ENCODE assay signal across 18 cellular contexts in genomic region chr6:49892280-49892679, GRCh38. TPM values are rescaled to one million over a fixed set of nuclear protein-coding genes. Genes with fewer than 3 reads are reported as not detected.
A peak's percentile ranks its signal among the peaks of the same experiment; 100 is the strongest.
DNase-seq lines count a peak whose midpoint lies in the region; ATAC-seq, FAIRE-seq and TF ChIP-seq lines count a peak whose summit lies in the region.
"Had no signal": no experiment of that assay in that cellular context is flagged by ENCODE, and none has a peak within 500 bp of the region (broad histone marks: within the 10 kb centered on the region; RNA-seq: fewer than 3 reads in every experiment).

No MANE protein-coding gene starts in this region.

- WGBS in K562 (ENCODE audit: insufficient coverage, low coverage, missing lambda C conversion rate) = 31% methylated on average over 3 of the region's 3 CpGs

- H2AFZ ChIP-seq in K562 (ENCODE audit: low read depth, low read length) = no peak overlapping the region

- H3K27ac ChIP-seq in K562 (ENCODE audit: extremely low read depth, low read depth, low read length) = no peak overlapping the region
- H3K27ac ChIP-seq in right atrium auricular region = no peak overlapping the region
- H3K27ac ChIP-seq: RWPE1, SJCRH30 had no signal

- intact Hi-C loops in K562 (cut with micrococcal nuclease) = no loop called here

- H3K36me3 ChIP-seq in K562 (ENCODE audit: control insufficient read depth, insufficient read depth, low read length) = no peaks in the 10 kb centered on the region
- H3K36me3 ChIP-seq in right atrium auricular region = no peaks in the 10 kb centered on the region
- H3K36me3 ChIP-seq: SJCRH30 had no signal

- no peak for TF ChIP-seq EP300 in K562 (IDR thresholded peaks at IDR 0.05; ENCODE audit: low read length)

- H3K9me3 ChIP-seq in K562 (replicated peaks; ENCODE audit: control insufficient read depth, insufficient read depth, low read depth, low read length) = 0 out of 2 replicates have a peak, but pooled peaks cover 2% of the 10 kb centered on the region
- H3K9me3 ChIP-seq in right atrium auricular region = peaks cover 0 to 10% of the 10 kb centered on the region in 2 donors
- H3K9me3 ChIP-seq: SJCRH30 had no signal

- DNase-seq in NCI-H345 (lab: John Stamatoyannopoulos, UW) = peak; percentile 10
- DNase-seq in NCI-H345 treated with DMSO at 0.1 percent for 48 hours (lab: John Stamatoyannopoulos, UW; ENCODE audit: unreplicated experiment) = no peak
- DNase-seq in Jurkat, Clone E6-1 (ENCODE audit: low read depth, low spot score) = no peak
- peak in 1 of 4 experiments; percentile 49 for DNase-seq in K562 (ENCODE audit: extremely low read depth in 1 of 4, low spot score in 3 of 4)
- DNase-seq in myocyte (ENCODE audit: low read depth) = peak; percentile 5
- DNase-seq in right atrium auricular region (ENCODE audit: low spot score) = no peak
- no peak for DNase-seq in activated T-cell treated with anti-CD3 and anti-CD28 coated beads for 4 hours
- DNase-seq: CD4-positive, alpha-beta T cell; H7; Kasumi-1; NCI-H1417 treated with DMSO at 0.1 percent for 48 hours; NCI-H2029; NCI-H226; NCI-H748 treated with DMSO at 0.1 percent for 48 hours had no signal

- POLR2A ChIA-PET in K562 (lab: Yijun Ruan, JAX) = interaction anchor here (0.6 to 1.2 kb wide), 3 partner anchors 9 to 58 kb away, joined by 3 to 6 read pairs (median 4); no protein-coding TSS in a partner anchor

- no peak for TF ChIP-seq RAD21 in K562 (CRISPR knock-in tag; conservative IDR thresholded peaks at IDR 0.05 in 1 of 2, IDR thresholded peaks at IDR 0.05 in 1 of 2)

- TF ChIP-seq CTCF in K562 (IDR thresholded peaks at IDR 0.05 in 2 of 3, conservative IDR thresholded peaks at IDR 0.05 in 1 of 3; ENCODE audit: insufficient read depth in 2 of 3, low read depth in 1 of 3, low read length in 3 of 3) (no peak), right atrium auricular region (IDR thresholded peaks at IDR 0.05) (no peak)

- H3K27me3 ChIP-seq in K562 (ENCODE audit: control insufficient read depth in 2 of 2, insufficient read depth in 2 of 2, low read length in 2 of 2) (no peaks in the 10 kb centered on the region), right atrium auricular region (no peaks in the 10 kb centered on the region)
- H3K27me3 ChIP-seq: SJCRH30 had no signal

- CTCF ChIA-PET in K562 (lab: Yijun Ruan, JAX; ENCODE audit: low intra/inter-chr PET ratio) = no interaction called here

- H3K4me1 ChIP-seq in K562 (replicated peaks in 1 of 2; ENCODE audit: control insufficient read depth in 2 of 2, insufficient read depth in 2 of 2, low read length in 2 of 2) (peaks cover 6 to 10% of the 10 kb centered on the region in 2 experiments; a peak in 4 of 5 replicates), right atrium auricular region (no peaks in the 10 kb centered on the region)
- H3K4me1 ChIP-seq: SJCRH30 had no signal

- no peaks in the 10 kb centered on the region for H3K79me2 ChIP-seq in K562 (ENCODE audit: control insufficient read depth, insufficient read depth, low read length)

- ATAC-seq in K562 (peak; percentile 27), GM21423 (IDR thresholded peaks at IDR 0.05; ENCODE audit: unreplicated experiment) (no peak)

- no TSS peak for BruUV-seq in K562 (replicated peaks; lab: Mats Ljungman, UMichigan)

- no peak overlapping the region for H3K4me2 ChIP-seq in K562 (ENCODE audit: insufficient read depth, low read length)

- peak overlapping the region; percentile 7; the same call in 1 of the 2 replicates for H3K4me3 ChIP-seq in Jurkat, Clone E6-1 (ENCODE audit: low read length)
- H3K4me3 ChIP-seq in K562 (no peak overlapping the region), right atrium auricular region (no peak overlapping the region)
- H3K4me3 ChIP-seq: SJCRH30 had no signal

- H3K9ac ChIP-seq in K562 (ENCODE audit: insufficient read depth in 1 of 2, low read depth in 2 of 2, low read length in 2 of 2) = peak overlapping the region in 1 of 2 experiments; percentile 16; a peak in 1 of 4 replicates

- no peak for TF ChIP-seq POLR2A in K562 (conservative IDR thresholded peaks at IDR 0.05)

- H4K20me1 ChIP-seq in K562 (replicated peaks; ENCODE audit: control insufficient read depth, insufficient read depth, low read length) = no peaks in the 10 kb centered on the region

- no peaks in the 10 kb centered on the region for H3K9me1 ChIP-seq in K562 (ENCODE audit: control insufficient read depth, insufficient read depth, low read length)

- FAIRE-seq in K562 (lab: Jason Lieb, UNC) = no peak
- FAIRE-seq: A204.1 had no signal

- in situ Hi-C loops in K562 (cut with MboI) = no loop called here

TF ChIP-seq in K562, 482 proteins besides CTCF, POLR2A, EP300 and RAD21:
- TF ChIP-seq E2F1 (CRISPR knock-in tag; IDR thresholded peaks at IDR 0.05) (no peak), NFE2 (IDR thresholded peaks at IDR 0.05; ENCODE audit: low read depth) (peak; percentile 83), NCOA6 (IDR thresholded peaks at IDR 0.05) (no peak), SIN3B (IDR thresholded peaks at IDR 0.05; ENCODE audit: low read depth) (no peak), NELFE (IDR thresholded peaks at IDR 0.05; ENCODE audit: insufficient read depth, insufficient read length) (no peak), OTX1 (CRISPR knock-in tag; IDR thresholded peaks at IDR 0.05) (no peak), MAFG (tag; conservative IDR thresholded peaks at IDR 0.05) (peak; percentile 53; the same call in 1 of the 2 replicates), ZNF316 (IDR thresholded peaks at IDR 0.05) (peak; percentile 59), POU5F1 (IDR thresholded peaks at IDR 0.05; ENCODE audit: borderline replicate concordance, low read depth, low read length, partially characterized antibody) (no peak), C11orf30 (IDR thresholded peaks at IDR 0.05; ENCODE audit: low read depth) (peak; percentile 59), NFE2L1 (tag; IDR thresholded peaks at IDR 0.05; ENCODE audit: borderline replicate concordance, low read depth) (0 out of 2 replicates have a peak, but pooled peaks have one; percentile 10), NCOR1 (IDR thresholded peaks at IDR 0.05) (no peak), FOXJ2 (tag; IDR thresholded peaks at IDR 0.05) (no peak), HMGN3 (IDR thresholded peaks at IDR 0.05; ENCODE audit: borderline replicate concordance, extremely low read depth, insufficient read length, low read depth, low read length) (no peak), NFIC (IDR thresholded peaks at IDR 0.05) (peak; percentile 83), MAFF (IDR thresholded peaks at IDR 0.05; ENCODE audit: low read length) (peak; percentile 58), ZNF830 (CRISPR knock-in tag; IDR thresholded peaks at IDR 0.05) (no peak)

RNA-seq across cellular contexts. Expression of gene CRISP1, which starts 25.9 kb away (rescaled TPM):
- polyA plus RNA-seq in Jurkat, Clone E6-1 (2012; ENCODE audit: insufficient read depth, insufficient read length) = not detected
- not detected in 2 replicates for total RNA-seq in K562 (2011; cell fraction: chromatin; rRNA removed; ENCODE audit: low replicate concordance)
- total RNA-seq in K562 (2011; cell fraction: nucleolus; rRNA removed) = not detected in 2 replicates
- not detected in 2 replicates for total RNA-seq in K562 (2011; cell fraction: nucleoplasm; rRNA removed)
- total RNA-seq in K562 (2014; rRNA removed) (not detected in 2 replicates), K562 (2014; rRNA removed; fragmentation: Illumina TruSeq; extraction: Trizol) (not detected in 2 replicates), K562 (2015; rRNA removed; fragmentation: Illumina TruSeq; extraction: Trizol) (not detected in 2 replicates), K562 (2021) (not detected in 2 replicates), myocyte (not detected in 2 replicates), right atrium auricular region (not detected)
- polyA plus RNA-seq in K562 (2011; rRNA removed) (not detected in 2 replicates), K562 (2014; fragmentation: Illumina TruSeq; extraction: Trizol) (not detected in 2 replicates), K562 (2014; fragmentation: Nextera tagmentation; extraction: Ambion mirVana) (not detected), K562 (2014; rRNA removed) (not detected in 2 replicates)
- polyA plus RNA-seq in K562 (2011; cell fraction: cytosol; rRNA removed) = not detected in 2 replicates
- polyA plus RNA-seq in K562 (2011; cell fraction: nucleus; rRNA removed) = not detected in 2 replicates
- not detected in 2 replicates for polyA plus RNA-seq in K562 (2012)
- polyA minus RNA-seq in K562 (2011; rRNA and poly(A)+ RNA removed) = not detected in 2 replicates
- polyA minus RNA-seq in K562 (2011; cell fraction: cytosol; rRNA and poly(A)+ RNA removed) = not detected in 2 replicates
- not detected in 2 replicates for polyA minus RNA-seq in K562 (2011; cell fraction: nucleus; rRNA and poly(A)+ RNA removed)
- not detected for polyA plus RNA-seq in myocyte (2012)
- total RNA-seq: CD4-positive, alpha-beta T cell; H7; SJCRH30 had no signal

Comparison
In these comparisons a context has a peak if more than half of its experiments do, and no peak if none do; other contexts are left out.
1. DNase-seq: peak in NCI-H345 (single experiment) and myocyte (single experiment); none in NCI-H345 treated with DMSO at 0.1 percent for 48 hours (single experiment), Jurkat, Clone E6-1 (single experiment), right atrium auricular region (single experiment) and activated T-cell treated with anti-CD3 and anti-CD28 coated beads for 4 hours (single experiment).